Comparison of ENCODE assay signal across 13 cellular contexts in the genomic region with DNA sequence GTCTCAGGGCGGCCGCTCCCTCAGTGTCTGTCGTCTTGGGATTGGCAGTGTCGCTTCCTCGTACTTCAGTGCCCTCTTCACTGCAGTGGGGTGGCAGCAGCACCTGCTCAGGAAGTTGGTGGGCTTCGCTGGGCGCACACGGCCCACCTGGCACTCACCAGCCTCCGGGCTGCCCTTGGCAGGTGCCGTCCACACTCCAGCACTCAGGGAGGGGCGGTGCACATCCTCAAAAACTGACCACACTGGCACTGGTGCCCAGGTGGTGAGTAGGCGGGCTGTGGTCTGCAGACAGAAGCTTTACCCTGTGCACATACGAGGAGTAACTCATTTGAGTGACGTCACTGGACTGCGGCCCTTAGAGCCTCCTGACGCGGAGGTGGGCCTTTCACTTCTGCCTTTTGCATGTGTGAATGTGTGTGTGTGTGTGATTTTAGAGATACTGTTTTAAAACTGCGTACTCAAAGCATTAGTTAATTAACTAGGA.
DNase-seq lines count a peak whose midpoint lies in the region; ATAC-seq and TF ChIP-seq lines count a peak whose summit lies in the region.
"Had no signal": no experiment of that assay in that cellular context is flagged by ENCODE, and none has a peak within 500 bp of the region (broad histone marks: within the 10 kb centered on the region; RNA-seq: fewer than 3 reads in every experiment).

No MANE protein-coding gene starts in this region.

- no peaks in the 10 kb centered on the region for H3K4me1 ChIP-seq in mucosa of descending colon (ENCODE audit: low read depth)

- DNase-seq in mucosa of descending colon, result peak; percentile 47 to 85 (median 53)
- DNase-seq in coronary artery (ENCODE audit: low spot score), result no peak
- no peak for DNase-seq in EL
- no peak for DNase-seq in activated naive CD4-positive, alpha-beta T cell treated with anti-CD3 and anti-CD28 coated beads for 36 hours
- no peak for DNase-seq in activated CD8-positive, alpha-beta T cell treated with anti-CD3 and anti-CD28 coated beads, Interleukin-2, amount 10 ng/mL, durations not matched to agents 7 days and 5 days
- DNase-seq: activated T-cell treated with anti-CD3 and anti-CD28 coated beads, Interleukin-2, amount 50 U/mL, for 24 hours; left cardiac atrium had no signal

- peaks cover 23% of the 10 kb centered on the region for H3K36me3 Mint-ChIP-seq in activated naive CD4-positive, alpha-beta T cell treated with anti-CD3 and anti-CD28 coated beads for 36 hours (ENCODE audit: low read depth)
- peaks cover 13% of the 10 kb centered on the region for H3K36me3 Mint-ChIP-seq in activated CD8-positive, alpha-beta T cell treated with anti-CD3 and anti-CD28 coated beads, Interleukin-2, amount 10 ng/mL, durations not matched to agents 7 days and 5 days (ENCODE audit: low read depth)

- ATAC-seq in GM18517 (IDR thresholded peaks at IDR 0.05; ENCODE audit: unreplicated experiment), result peak; percentile 81
- peak; percentile 70 for ATAC-seq in GM21515 (IDR thresholded peaks at IDR 0.05; ENCODE audit: unreplicated experiment)
- ATAC-seq in HG03378 (IDR thresholded peaks at IDR 0.05; ENCODE audit: unreplicated experiment), result peak; percentile 66
- peak; percentile 78 for ATAC-seq in mucosa of descending colon
- no peak for ATAC-seq in activated CD8-positive, alpha-beta T cell treated with anti-CD3 and anti-CD28 coated beads, Interleukin-2, amount 10 ng/mL, durations not matched to agents 7 days and 5 days

- H3K27ac Mint-ChIP-seq in activated naive CD4-positive, alpha-beta T cell treated with anti-CD3 and anti-CD28 coated beads for 36 hours, result no peak overlapping the region
- H3K27ac Mint-ChIP-seq in activated CD8-positive, alpha-beta T cell treated with anti-CD3 and anti-CD28 coated beads, Interleukin-2, amount 10 ng/mL, durations not matched to agents 7 days and 5 days, result no peak overlapping the region
- H3K27ac Mint-ChIP-seq: activated T-cell treated with anti-CD3 and anti-CD28 coated beads, Interleukin-2, amount 50 U/mL, for 24 hours had no signal

- no peaks in the 10 kb centered on the region for H3K9me3 Mint-ChIP-seq in activated naive CD4-positive, alpha-beta T cell treated with anti-CD3 and anti-CD28 coated beads for 36 hours
- H3K9me3 Mint-ChIP-seq in activated CD8-positive, alpha-beta T cell treated with anti-CD3 and anti-CD28 coated beads, Interleukin-2, amount 10 ng/mL, durations not matched to agents 7 days and 5 days (ENCODE audit: insufficient read depth), result no peaks in the 10 kb centered on the region
- H3K9me3 Mint-ChIP-seq: activated T-cell treated with anti-CD3 and anti-CD28 coated beads, Interleukin-2, amount 50 U/mL, for 24 hours had no signal

- H3K4me1 Mint-ChIP-seq in activated naive CD4-positive, alpha-beta T cell treated with anti-CD3 and anti-CD28 coated beads for 36 hours (ENCODE audit: low read depth), result no peaks in the 10 kb centered on the region
- H3K4me1 Mint-ChIP-seq in activated CD8-positive, alpha-beta T cell treated with anti-CD3 and anti-CD28 coated beads, Interleukin-2, amount 10 ng/mL, durations not matched to agents 7 days and 5 days (ENCODE audit: low read depth), result no peaks in the 10 kb centered on the region

- no peak overlapping the region for H3K4me3 ChIP-seq in mucosa of descending colon
- H3K4me3 ChIP-seq in coronary artery, result no peak overlapping the region
- H3K4me3 ChIP-seq: skin epidermis, thoracic aorta had no signal

- no peaks in the 10 kb centered on the region for H3K27me3 Mint-ChIP-seq in activated naive CD4-positive, alpha-beta T cell treated with anti-CD3 and anti-CD28 coated beads for 36 hours (ENCODE audit: low read depth)
- H3K27me3 Mint-ChIP-seq in activated CD8-positive, alpha-beta T cell treated with anti-CD3 and anti-CD28 coated beads, Interleukin-2, amount 10 ng/mL, durations not matched to agents 7 days and 5 days (ENCODE audit: low read depth), result no peaks in the 10 kb centered on the region
- H3K27me3 Mint-ChIP-seq: activated T-cell treated with anti-CD3 and anti-CD28 coated beads, Interleukin-2, amount 50 U/mL, for 24 hours had no signal

- POLR2A ChIA-PET in activated CD8-positive, alpha-beta T cell treated with anti-CD3 and anti-CD28 coated beads, Interleukin-2, amount 10 ng/mL, durations not matched to agents 7 days and 5 days (lab: Charles Lee), result no interaction called here

- H3K27ac ChIP-seq in coronary artery, result no peak overlapping the region
- H3K27ac ChIP-seq: KMS-11, skin epidermis, thoracic aorta had no signal

- CTCF ChIA-PET in activated naive CD4-positive, alpha-beta T cell treated with anti-CD3 and anti-CD28 coated beads for 36 hours (lab: Charles Lee), result no interaction called here
- CTCF ChIA-PET in activated CD8-positive, alpha-beta T cell treated with anti-CD3 and anti-CD28 coated beads, Interleukin-2, amount 10 ng/mL, durations not matched to agents 7 days and 5 days (lab: Charles Lee), result no interaction called here

- H3K36me3 ChIP-seq in mucosa of descending colon (ENCODE audit: low read depth), result no peaks in the 10 kb centered on the region

- intact Hi-C loops in mucosa of descending colon (cut with DNase I, micrococcal nuclease), result no loop called here
- intact Hi-C loops in activated naive CD4-positive, alpha-beta T cell treated with anti-CD3 and anti-CD28 coated beads for 36 hours (cut with micrococcal nuclease), result no loop called here

- no peaks in the 10 kb centered on the region for H3K9me3 ChIP-seq in mucosa of descending colon
- H3K9me3 ChIP-seq: thoracic aorta had no signal

- H3K4me3 Mint-ChIP-seq in activated naive CD4-positive, alpha-beta T cell treated with anti-CD3 and anti-CD28 coated beads for 36 hours, result no peak overlapping the region
- H3K4me3 Mint-ChIP-seq in activated CD8-positive, alpha-beta T cell treated with anti-CD3 and anti-CD28 coated beads, Interleukin-2, amount 10 ng/mL, durations not matched to agents 7 days and 5 days, result no peak overlapping the region
- H3K4me3 Mint-ChIP-seq: activated T-cell treated with anti-CD3 and anti-CD28 coated beads, Interleukin-2, amount 50 U/mL, for 24 hours had no signal

- no peak for TF ChIP-seq CTCF in mucosa of descending colon (IDR thresholded peaks at IDR 0.05)
- TF ChIP-seq CTCF in coronary artery (IDR thresholded peaks at IDR 0.05), result no peak

Comparison
In these comparisons a context has a peak if more than half of its experiments do, and no peak if none do; other contexts are left out.
1. DNase-seq: peak in mucosa of descending colon (3 of 3); none in coronary artery (single experiment), EL (single experiment), activated naive CD4-positive, alpha-beta T cell treated with anti-CD3 and anti-CD28 coated beads for 36 hours (single experiment) and activated CD8-positive, alpha-beta T cell treated with anti-CD3 and anti-CD28 coated beads, Interleukin-2, amount 10 ng/mL, durations not matched to agents 7 days and 5 days (single experiment).